9 cellular contexts compared by ENCODE assay signal in genomic region chr15:89068325-89068784, GRCh38. TPM values are rescaled to one million over a fixed set of nuclear protein-coding genes. Genes with fewer than 3 reads are reported as not detected.
DNase-seq lines count a peak whose midpoint lies in the region; ATAC-seq, FAIRE-seq and TF ChIP-seq lines count a peak whose summit lies in the region.
"Had no signal": no experiment of that assay in that cellular context is flagged by ENCODE, and none has a peak within 500 bp of the region (broad histone marks: within the 10 kb centered on the region; RNA-seq: fewer than 3 reads in every experiment).

No MANE protein-coding gene starts in this region.

- H3K9ac ChIP-seq in Loucy (ENCODE audit: low read depth, low read length, poor library complexity, severe bottlenecking): no peak overlapping the region

- H3K4me3 Mint-ChIP-seq in activated naive CD4-positive, alpha-beta T cell treated with anti-CD3 and anti-CD28 coated beads, Interleukin-2, amount 10 ng/mL, durations not matched to agents 7 days and 5 days: no peak overlapping the region

- H3K79me2 ChIP-seq in Loucy (ENCODE audit: insufficient read depth, low read length): no peaks in the 10 kb centered on the region

- peak overlapping the region; percentile 43 for H3K27ac Mint-ChIP-seq in activated naive CD4-positive, alpha-beta T cell treated with anti-CD3 and anti-CD28 coated beads, Interleukin-2, amount 10 ng/mL, durations not matched to agents 7 days and 5 days

- peaks cover 12% of the 10 kb centered on the region for H3K9me3 Mint-ChIP-seq in activated naive CD4-positive, alpha-beta T cell treated with anti-CD3 and anti-CD28 coated beads, Interleukin-2, amount 10 ng/mL, durations not matched to agents 7 days and 5 days

- H3K9me3 ChIP-seq in Loucy (ENCODE audit: insufficient read depth, low read depth, low read length) (peaks cover 15% of the 10 kb centered on the region; the same call in 1 of the 2 replicates), ovary (no peaks in the 10 kb centered on the region)

- peak overlapping the region; percentile 48 for H3K4me2 ChIP-seq in Loucy (ENCODE audit: low read depth, low read length, poor library complexity, severe bottlenecking)

- no peaks in the 10 kb centered on the region for H3K36me3 Mint-ChIP-seq in activated naive CD4-positive, alpha-beta T cell treated with anti-CD3 and anti-CD28 coated beads, Interleukin-2, amount 10 ng/mL, durations not matched to agents 7 days and 5 days

- H3K27me3 ChIP-seq in Loucy (ENCODE audit: insufficient read depth, low read length, poor library complexity, severe bottlenecking) (no peaks in the 10 kb centered on the region), ovary (no peaks in the 10 kb centered on the region)

- intact Hi-C loops in ovary (cut with DNase I): no loop called here

- in situ Hi-C loops in G401 (cut with HindIII; ENCODE audit: low sequenced_read_pairs): no loop called here

- H3K9me2 ChIP-seq in Loucy (replicated peaks; ENCODE audit: low read depth, low read length): no peaks in the 10 kb centered on the region

- no peak overlapping the region for H3K27ac ChIP-seq in ovary

- H3K4me3 ChIP-seq in Loucy (ENCODE audit: low read length, poor library complexity, severe bottlenecking) (peak overlapping the region; percentile 11), ovary (no peak overlapping the region)

- TF ChIP-seq POLR2A in GM12891 (IDR thresholded peaks at IDR 0.05; ENCODE audit: low read depth, low read length): no peak
- no peak for TF ChIP-seq POLR2A in ovary (IDR thresholded peaks at IDR 0.05)

- peaks cover 11% of the 10 kb centered on the region for H3K4me1 ChIP-seq in Loucy (ENCODE audit: insufficient read depth, low read length, poor library complexity, severe bottlenecking)
- no peaks in the 10 kb centered on the region for H3K4me1 ChIP-seq in ovary (ENCODE audit: insufficient read depth)

- FAIRE-seq in GM12891 (lab: Jason Lieb, UNC): no peak
- FAIRE-seq: islet of Langerhans had no signal

- WGBS in ovary, 3 donors: 22 to 26% (median 24%) methylated on average over 5 of the region's 5 CpGs

- ATAC-seq in GM21825 (IDR thresholded peaks at IDR 0.05; ENCODE audit: unreplicated experiment): peak; percentile 84

- DNase-seq in GM12891 (ENCODE audit: insufficient read length, low spot score) (peak; percentile 23), ovary (peak in 3 of 5 donors; percentile 31 to 54 (median 52)), DMS79 treated with DMSO at 0.1 percent for 48 hours (lab: John Stamatoyannopoulos, UW) (no peak), islet precursor cell (no peak), G401 (ENCODE audit: low spot score) (no peak)
- DNase-seq in activated naive CD4-positive, alpha-beta T cell treated with anti-CD3 and anti-CD28 coated beads, Interleukin-2, amount 10 ng/mL, durations not matched to agents 7 days and 5 days: peak; percentile 34

- H3K4me1 Mint-ChIP-seq in activated naive CD4-positive, alpha-beta T cell treated with anti-CD3 and anti-CD28 coated beads, Interleukin-2, amount 10 ng/mL, durations not matched to agents 7 days and 5 days: peaks cover 10% of the 10 kb centered on the region

- H3K36me3 ChIP-seq in Loucy (ENCODE audit: insufficient read depth, low read length) (no peaks in the 10 kb centered on the region), ovary (no peaks in the 10 kb centered on the region)

- H2AFZ ChIP-seq in Loucy (ENCODE audit: low read length): 0 out of 2 replicates have a peak overlapping the region, but pooled peaks have one; percentile 29

- no peaks in the 10 kb centered on the region for H3F3A ChIP-seq in Loucy (ENCODE audit: low read depth)

- CTCF ChIA-PET in activated naive CD4-positive, alpha-beta T cell treated with anti-CD3 and anti-CD28 coated beads, Interleukin-2, amount 10 ng/mL, durations not matched to agents 7 days and 5 days (lab: Charles Lee): interaction anchor here (0.6 to 3.1 kb wide), 4 partner anchors 11 to 137 kb away, joined by 3 to 17 read pairs (median 5); no protein-coding TSS in a partner anchor

- no peaks in the 10 kb centered on the region for H4K20me1 ChIP-seq in Loucy (ENCODE audit: insufficient read depth, low read length, poor library complexity, severe bottlenecking)

- TF ChIP-seq CTCF in Loucy (conservative IDR thresholded peaks at IDR 0.05; ENCODE audit: low read length) (no peak), ovary (IDR thresholded peaks at IDR 0.05) (no peak)

- no peaks in the 10 kb centered on the region for H3K27me3 Mint-ChIP-seq in activated naive CD4-positive, alpha-beta T cell treated with anti-CD3 and anti-CD28 coated beads, Interleukin-2, amount 10 ng/mL, durations not matched to agents 7 days and 5 days

- no peak for TF ChIP-seq EP300 in ovary (IDR thresholded peaks at IDR 0.05)

TF ChIP-seq in GM12891, 5 proteins besides CTCF, POLR2A, EP300 and RAD21:
- TF ChIP-seq PAX5 (IDR thresholded peaks at IDR 0.05; ENCODE audit: insufficient read depth, low read length, severe bottlenecking) (no peak), SPI1 (IDR thresholded peaks at IDR 0.05; ENCODE audit: low read depth, low read length) (peak; percentile 65), POLR2AphosphoS5 (IDR thresholded peaks at IDR 0.05; ENCODE audit: low read depth, low read length) (no peak), TAF1 (IDR thresholded peaks at IDR 0.05; ENCODE audit: low read depth, low read length) (no peak), POU2F2 (IDR thresholded peaks at IDR 0.05; ENCODE audit: low read depth, low read length) (peak; percentile 63; the same call in 1 of the 2 replicates)
TF ChIP-seq in GM12891: peak in this region for 2.

RNA-seq across cellular contexts. Expression of gene ABHD2, which starts 19.9 kb away (rescaled TPM):
- 5.7 TPM for polyA plus RNA-seq in GM12891 (2012; ENCODE audit: low read depth, missing spikeins)
- 100 to 1,000 TPM in 1 of 7 donors, 10 to 100 TPM in 6; 37.2 to 107 (median 89.5) TPM for total RNA-seq in ovary
- polyA plus RNA-seq in ovary: 100 to 1,000 TPM in 1 of 2 donors, 10 to 100 TPM in 1; 17.0 to 100 TPM
- total RNA-seq in G401 (2014; rRNA removed; shearing (Covaris generic)): 11.0 and 12.4 TPM in 2 replicates

Comparison
In these comparisons a context has a peak if more than half of its experiments do, and no peak if none do; other contexts are left out.
1. DNase-seq: peak in GM12891 (single experiment), activated naive CD4-positive, alpha-beta T cell treated with anti-CD3 and anti-CD28 coated beads, Interleukin-2, amount 10 ng/mL, durations not matched to agents 7 days and 5 days (single experiment) and ovary (3 of 5); none in DMS79 treated with DMSO at 0.1 percent for 48 hours (single experiment), islet precursor cell (single experiment) and G401 (single experiment).